Comparison of ENCODE assay signal across 12 cellular contexts in genomic region chr5:169697518-169697890, GRCh38.
A peak's percentile ranks its signal among the peaks of the same experiment; 100 is the strongest.
DNase-seq lines count a peak whose midpoint lies in the region; ATAC-seq and TF ChIP-seq lines count a peak whose summit lies in the region.
"Had no signal": no experiment of that assay in that cellular context is flagged by ENCODE, and none has a peak within 500 bp of the region (broad histone marks: within the 10 kb centered on the region; RNA-seq: fewer than 3 reads in every experiment).

No MANE protein-coding gene starts in this region.

- no peak for ATAC-seq in stimulated activated effector memory CD8-positive, alpha-beta T cell treated with anti-CD3 and anti-CD28 coated beads, Interleukin-12 subunit alpha, Interleukin-12 subunit beta, amount 100 ng/mL, for 72 hours

- H3K27me3 Mint-ChIP-seq in HFFc6 (ENCODE audit: insufficient read depth), result no peaks in the 10 kb centered on the region

- peak overlapping the region; percentile 65 for H3K27ac ChIP-seq in SJSA1
- H3K27ac ChIP-seq in tibial artery, result no peak overlapping the region

- H3K9me3 ChIP-seq in SJSA1 (replicated peaks) (no peaks in the 10 kb centered on the region), tibial artery (no peaks in the 10 kb centered on the region)

- H3K4me3 ChIP-seq in SJSA1 (no peak overlapping the region), tibial artery (no peak overlapping the region)

- intact Hi-C loops in tibial artery (cut with DNase I; ENCODE audit: low total_unique reads), result no loop called here

- H3K4me1 ChIP-seq in SJSA1 (replicated peaks) (peaks cover 40% of the 10 kb centered on the region), tibial artery (peaks cover 0 to 9% (median 0%) of the 10 kb centered on the region in 4 donors)

- peak overlapping the region; percentile 87 for H3K27ac Mint-ChIP-seq in HFFc6
- H3K27ac Mint-ChIP-seq in stimulated activated effector memory CD8-positive, alpha-beta T cell treated with anti-CD3 and anti-CD28 coated beads, Interleukin-12 subunit alpha, Interleukin-12 subunit beta, amount 100 ng/mL, for 72 hours, result peak overlapping the region; percentile 81
- H3K27ac Mint-ChIP-seq: H9 had no signal

- peaks cover 8% of the 10 kb centered on the region for H3K36me3 Mint-ChIP-seq in HFFc6 (ENCODE audit: low read depth)
- H3K36me3 Mint-ChIP-seq in stimulated activated effector memory CD8-positive, alpha-beta T cell treated with anti-CD3 and anti-CD28 coated beads, Interleukin-12 subunit alpha, Interleukin-12 subunit beta, amount 100 ng/mL, for 72 hours, result peaks cover 85% of the 10 kb centered on the region

- no peak for DNase-seq in HFFc6
- no peak for DNase-seq in SJSA1 (ENCODE audit: low read depth in 1 of 2, low spot score in 2 of 2)
- DNase-seq in kidney tubule cell (ENCODE audit: low spot score), result peak; percentile 64
- DNase-seq in stimulated activated effector memory CD8-positive, alpha-beta T cell treated with anti-CD3 and anti-CD28 coated beads, Interleukin-12 subunit alpha, Interleukin-12 subunit beta, amount 100 ng/mL, for 72 hours (ENCODE audit: low spot score in 2 of 2), result no peak
- DNase-seq in SW480 (ENCODE audit: low spot score), result no peak
- DNase-seq in medulla oblongata (ENCODE audit: extremely low spot score), result no peak
- no peak for DNase-seq in tibial artery
- DNase-seq: DMS53, H9, Karpas-422, NCI-H187 treated with DMSO at 0.1 percent for 48 hours, NCI-H524 had no signal

- no peaks in the 10 kb centered on the region for H3K9me3 Mint-ChIP-seq in HFFc6
- H3K9me3 Mint-ChIP-seq in stimulated activated effector memory CD8-positive, alpha-beta T cell treated with anti-CD3 and anti-CD28 coated beads, Interleukin-12 subunit alpha, Interleukin-12 subunit beta, amount 100 ng/mL, for 72 hours, result no peaks in the 10 kb centered on the region
- H3K9me3 Mint-ChIP-seq: H9 had no signal

- H3K36me3 ChIP-seq in SJSA1 (no peaks in the 10 kb centered on the region), tibial artery (no peaks in the 10 kb centered on the region)

- H3K4me3 Mint-ChIP-seq in HFFc6, result no peak overlapping the region; the same call in 1 of the 2 replicates
- no peak overlapping the region for H3K4me3 Mint-ChIP-seq in stimulated activated effector memory CD8-positive, alpha-beta T cell treated with anti-CD3 and anti-CD28 coated beads, Interleukin-12 subunit alpha, Interleukin-12 subunit beta, amount 100 ng/mL, for 72 hours
- H3K4me3 Mint-ChIP-seq: H9 had no signal

- TF ChIP-seq CTCF in HFFc6 (IDR thresholded peaks at IDR 0.05) (no peak), tibial artery (IDR thresholded peaks at IDR 0.05) (no peak)

- H3K4me1 Mint-ChIP-seq in HFFc6 (ENCODE audit: low read depth), result peaks cover 74% of the 10 kb centered on the region
- peaks cover 9% of the 10 kb centered on the region for H3K4me1 Mint-ChIP-seq in stimulated activated effector memory CD8-positive, alpha-beta T cell treated with anti-CD3 and anti-CD28 coated beads, Interleukin-12 subunit alpha, Interleukin-12 subunit beta, amount 100 ng/mL, for 72 hours
- H3K4me1 Mint-ChIP-seq: H9 had no signal

- no peaks in the 10 kb centered on the region for H3K27me3 ChIP-seq in SJSA1 (replicated peaks)
- H3K27me3 ChIP-seq in tibial artery, result no peaks in the 10 kb centered on the region
